ENCODE assay signal across 1 cellular context in genomic region chr17:77553459-77554066, GRCh38.
TF ChIP-seq lines count a peak whose summit lies in the region.

No MANE protein-coding gene starts in this region.

TF ChIP-seq in H1, 55 proteins besides CTCF, POLR2A, EP300 and RAD21:
- TF ChIP-seq PHF8 (conservative IDR thresholded peaks at IDR 0.05; ENCODE audit: low read depth, low read length) (no peak), GABPA (IDR thresholded peaks at IDR 0.05; ENCODE audit: borderline replicate concordance, insufficient read depth, low read length) (no peak)
